ENCODE assay signal across 9 cellular contexts in genomic region chr10:7409045-7409731, GRCh38. TPM values are rescaled to one million over a fixed set of nuclear protein-coding genes. Genes with fewer than 3 reads are reported as not detected.
DNase-seq lines count a peak whose midpoint lies in the region; ATAC-seq and TF ChIP-seq lines count a peak whose summit lies in the region.
"Had no signal": no experiment of that assay in that cellular context is flagged by ENCODE, and none has a peak within 500 bp of the region (broad histone marks: within the 10 kb centered on the region; RNA-seq: fewer than 3 reads in every experiment).

No MANE protein-coding gene starts in this region.

- H3K27ac ChIP-seq in AG04450 (ENCODE audit: low read depth, low read length) (no peak overlapping the region), HL-60 (replicated peaks) (peak overlapping the region; percentile 61), neural progenitor cell (no peak overlapping the region), upper lobe of right lung (peak overlapping the region; percentile 65)

- DNase-seq in AG04450 (ENCODE audit: low read depth, low spot score) (no peak), HL-60 (ENCODE audit: low read depth in 1 of 2, low spot score in 1 of 2) (peak; percentile 23 to 60), erythroblast (lab: John Stamatoyannopoulos, UW) (peak; percentile 33), neural progenitor cell (ENCODE audit: low spot score) (peak; percentile 41), upper lobe of right lung (no peak), NCI-H774 (lab: John Stamatoyannopoulos, UW) (no peak)
- DNase-seq in activated CD4-positive, alpha-beta memory T cell treated with anti-CD3 and anti-CD28 coated beads for 36 hours: peak; percentile 75

- peaks cover 14% of the 10 kb centered on the region; the same call in 1 of the 2 replicates for H3K9me3 ChIP-seq in AG04450 (ENCODE audit: control insufficient read depth, insufficient read depth, low read length)
- no peaks in the 10 kb centered on the region for H3K9me3 ChIP-seq in neural progenitor cell (ENCODE audit: low read depth)
- H3K9me3 ChIP-seq in upper lobe of right lung: no peaks in the 10 kb centered on the region

- H3K27ac Mint-ChIP-seq in activated CD4-positive, alpha-beta memory T cell treated with anti-CD3 and anti-CD28 coated beads for 36 hours: peak overlapping the region; percentile 74
- H3K27ac Mint-ChIP-seq in neural progenitor cell: no peak overlapping the region

- H2AFZ ChIP-seq in neural progenitor cell (replicated peaks): peak overlapping the region; percentile 83

- CTCF ChIA-PET in AG04450 (lab: Charles Lee): interaction anchor here (0.7 to 2.7 kb wide), 7 partner anchors 170 to 742 kb away, joined by 3 to 9 read pairs (median 3); no protein-coding TSS in a partner anchor
- CTCF ChIA-PET in activated CD4-positive, alpha-beta memory T cell treated with anti-CD3 and anti-CD28 coated beads for 36 hours (lab: Charles Lee): interaction anchor here (0.7 to 2.8 kb wide), 18 partner anchors 10 to 565 kb away, joined by 3 to 16 read pairs (median 4); no protein-coding TSS in a partner anchor

- ATAC-seq in GM19043 (IDR thresholded peaks at IDR 0.05; ENCODE audit: low read depth, unreplicated experiment): peak; percentile 33
- peak; percentile 1 for ATAC-seq in upper lobe of right lung
- ATAC-seq: HCT116 had no signal

- no peaks in the 10 kb centered on the region for H3K36me3 ChIP-seq in neural progenitor cell
- no peaks in the 10 kb centered on the region for H3K36me3 ChIP-seq in upper lobe of right lung

- intact Hi-C loops in activated CD4-positive, alpha-beta memory T cell treated with anti-CD3 and anti-CD28 coated beads for 36 hours (cut with micrococcal nuclease): loop anchor here (1.0 to 2.0 kb wide), 4 partner anchors 152 to 488 kb away; no protein-coding TSS in a partner anchor
- intact Hi-C loops in upper lobe of right lung (cut with DNase I): loop anchor here (5.0 kb wide), 1 partner anchor 142 kb away; no protein-coding TSS in a partner anchor

- H3K27me3 ChIP-seq in AG04450 (ENCODE audit: control insufficient read depth, insufficient read depth, low read length): peaks cover 49% of the 10 kb centered on the region
- no peaks in the 10 kb centered on the region for H3K27me3 ChIP-seq in HL-60 (ENCODE audit: insufficient read depth, poor library complexity, severe bottlenecking)
- peaks cover 81% of the 10 kb centered on the region for H3K27me3 ChIP-seq in neural progenitor cell
- peaks cover 21% of the 10 kb centered on the region for H3K27me3 ChIP-seq in upper lobe of right lung

- peak overlapping the region; percentile 98 for H3K4me2 ChIP-seq in neural progenitor cell

- H3K4me3 ChIP-seq in AG04450 (ENCODE audit: low read depth, low read length) (peak overlapping the region; percentile 67), HL-60 (replicated peaks; ENCODE audit: insufficient read depth, low read length) (peak overlapping the region; percentile 63), neural progenitor cell (peak overlapping the region; percentile 68), upper lobe of right lung (peak overlapping the region; percentile 69)

- H3K4me1 Mint-ChIP-seq in activated CD4-positive, alpha-beta memory T cell treated with anti-CD3 and anti-CD28 coated beads for 36 hours (ENCODE audit: low read depth): peaks cover 42% of the 10 kb centered on the region
- peaks cover 19% of the 10 kb centered on the region for H3K4me1 Mint-ChIP-seq in neural progenitor cell

- POLR2A ChIA-PET in AG04450 (lab: Yijun Ruan, JAX): no interaction called here
- POLR2A ChIA-PET in activated CD4-positive, alpha-beta memory T cell treated with anti-CD3 and anti-CD28 coated beads for 36 hours (lab: Charles Lee): interaction anchor here (0.6 to 1.0 kb wide), 3 partner anchors 151 to 482 kb away, joined by 3 to 5 read pairs (median 3); no protein-coding TSS in a partner anchor

- H3K4me1 ChIP-seq in neural progenitor cell: peaks cover 24% of the 10 kb centered on the region
- peaks cover 41% of the 10 kb centered on the region for H3K4me1 ChIP-seq in upper lobe of right lung

- H3K9ac ChIP-seq in neural progenitor cell: no peak overlapping the region

- H3K4me3 Mint-ChIP-seq in activated CD4-positive, alpha-beta memory T cell treated with anti-CD3 and anti-CD28 coated beads for 36 hours: peak overlapping the region; percentile 93
- H3K4me3 Mint-ChIP-seq in neural progenitor cell: peak overlapping the region; percentile 94

- H3K36me3 Mint-ChIP-seq in activated CD4-positive, alpha-beta memory T cell treated with anti-CD3 and anti-CD28 coated beads for 36 hours: no peaks in the 10 kb centered on the region
- H3K36me3 Mint-ChIP-seq in neural progenitor cell: peaks cover 2% of the 10 kb centered on the region

- no peaks in the 10 kb centered on the region for H3K9me3 Mint-ChIP-seq in activated CD4-positive, alpha-beta memory T cell treated with anti-CD3 and anti-CD28 coated beads for 36 hours
- H3K9me3 Mint-ChIP-seq in neural progenitor cell: no peaks in the 10 kb centered on the region

- TF ChIP-seq CTCF in AG04450 (IDR thresholded peaks at IDR 0.05; ENCODE audit: low read depth, low read length): no peak
- no peak for TF ChIP-seq CTCF in HL-60 (IDR thresholded peaks at IDR 0.05; ENCODE audit: insufficient read depth, low read length)
- TF ChIP-seq CTCF in neural progenitor cell (IDR thresholded peaks at IDR 0.05): no peak
- TF ChIP-seq CTCF in upper lobe of right lung (IDR thresholded peaks at IDR 0.05): no peak

- H4K20me1 ChIP-seq in neural progenitor cell (ENCODE audit: low read depth): peaks cover 5% of the 10 kb centered on the region

- TF ChIP-seq POLR2A in erythroblast (IDR thresholded peaks at IDR 0.05; ENCODE audit: low read length): no peak

- peaks cover 17% of the 10 kb centered on the region for H3F3A ChIP-seq in neural progenitor cell (ENCODE audit: low read depth)

- no peaks in the 10 kb centered on the region for H3K79me2 ChIP-seq in neural progenitor cell (ENCODE audit: low read depth)

- H3K27me3 Mint-ChIP-seq in activated CD4-positive, alpha-beta memory T cell treated with anti-CD3 and anti-CD28 coated beads for 36 hours: peaks cover 10% of the 10 kb centered on the region
- H3K27me3 Mint-ChIP-seq in neural progenitor cell (ENCODE audit: insufficient read depth, low read depth): peaks cover 40% of the 10 kb centered on the region

RNA-seq across cellular contexts. Expression of gene SFMBT2, which starts 1.6 kb away (rescaled TPM):
- polyA plus RNA-seq in AG04450 (2011; rRNA removed): 1.3 and 1.4 TPM in 2 replicates
- 2.4 and 2.7 TPM in 2 replicates for polyA minus RNA-seq in AG04450 (2011; rRNA and poly(A)+ RNA removed)
- total RNA-seq in activated CD4-positive, alpha-beta memory T cell treated with anti-CD3 and anti-CD28 coated beads for 36 hours: 10 to 100 TPM; 12.8 to 15.4 TPM
- total RNA-seq in neural progenitor cell (ENCODE audit: low replicate concordance) (1.8 and 2.6 TPM in 2 replicates), upper lobe of right lung (16.1 TPM)

Comparison
In these comparisons a context has a peak if more than half of its experiments do, and no peak if none do; other contexts are left out.
1. DNase-seq: peak in HL-60 (2 of 2), activated CD4-positive, alpha-beta memory T cell treated with anti-CD3 and anti-CD28 coated beads for 36 hours (single experiment), erythroblast (2 of 2) and neural progenitor cell (single experiment); none in AG04450 (single experiment), upper lobe of right lung (single experiment) and NCI-H774 (single experiment).
2. H3K27ac ChIP-seq: peak in HL-60 (single experiment) and upper lobe of right lung (single experiment); none in AG04450 (single experiment) and neural progenitor cell (single experiment).
3. Peak in every context shown above with its lines, with median percentiles within 50 percentile points of each other: H3K4me3 ChIP-seq.